ENCODE assay signal across 9 cellular contexts in the genomic region with DNA sequence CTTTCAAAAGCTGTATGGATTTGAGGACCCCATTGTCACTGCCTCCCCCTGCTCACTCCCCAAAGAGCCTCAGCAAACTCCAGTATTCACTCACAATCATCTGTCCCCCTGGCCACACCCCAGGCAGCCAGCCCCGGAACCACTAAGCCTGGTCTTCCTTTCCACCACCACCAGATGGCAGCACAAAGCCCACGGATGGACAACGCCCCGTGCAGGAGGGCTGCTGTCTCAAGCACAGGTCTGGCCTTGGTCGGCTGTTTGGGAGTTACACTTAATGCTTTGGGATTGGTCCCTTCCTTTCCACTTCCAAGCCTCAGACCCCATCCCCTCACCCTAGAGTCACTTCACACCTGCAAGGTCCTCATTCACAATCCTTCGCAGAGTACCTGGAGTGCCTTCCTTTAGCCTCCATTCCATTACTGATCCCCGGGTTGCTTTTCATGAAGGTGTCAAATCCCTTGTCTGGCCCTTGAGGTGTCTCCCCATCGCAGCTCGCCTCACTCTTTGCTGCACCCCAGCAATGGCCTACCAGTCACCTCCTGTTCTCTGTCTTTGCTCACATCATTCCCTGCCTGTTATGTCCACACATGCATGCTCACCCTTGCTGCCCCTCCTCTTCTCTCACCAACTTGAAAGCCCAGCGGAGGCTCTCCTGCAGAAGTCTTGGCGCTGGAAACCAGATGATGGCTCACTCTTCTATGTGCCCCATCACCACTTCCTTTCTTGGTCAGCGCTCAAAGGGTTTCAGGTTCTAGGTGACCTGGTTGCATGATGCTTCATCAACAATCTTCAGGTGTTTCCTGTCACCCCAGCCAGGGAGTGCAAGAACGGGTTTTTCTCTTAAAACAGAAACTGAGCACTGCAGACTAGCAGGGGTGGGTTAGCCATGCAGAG. TPM values are rescaled to one million over a fixed set of nuclear protein-coding genes. Genes with fewer than 3 reads are reported as not detected.
DNase-seq lines count a peak whose midpoint lies in the region; ATAC-seq, FAIRE-seq and TF ChIP-seq lines count a peak whose summit lies in the region.
"Had no signal": no experiment of that assay in that cellular context is flagged by ENCODE, and none has a peak within 500 bp of the region (broad histone marks: within the 10 kb centered on the region; RNA-seq: fewer than 3 reads in every experiment).

No MANE protein-coding gene starts in this region.

- H3K27ac ChIP-seq in small intestine (ENCODE audit: low read depth in 1 of 2, low read length in 1 of 2) = peak overlapping the region in 1 of 2 donors; percentile 87

- no peak overlapping the region for H3K4me3 Mint-ChIP-seq in activated naive CD8-positive, alpha-beta T cell treated with anti-CD3 and anti-CD28 coated beads, Interleukin-2, amount 50 U/mL, for 24 hours

- intact Hi-C loops in left ventricle myocardium superior (cut with micrococcal nuclease) = loop anchor here (5.0 kb wide), 2 partner anchors 136 to 151 kb away; no protein-coding TSS in a partner anchor

- no peaks in the 10 kb centered on the region for H3K36me3 ChIP-seq in small intestine (ENCODE audit: control insufficient read depth in 2 of 2, insufficient read depth in 2 of 2, low read length in 2 of 2)

- no peak overlapping the region for H3K4me3 ChIP-seq in small intestine (ENCODE audit: low read depth in 1 of 2, low read length in 2 of 2)
- H3K4me3 ChIP-seq: skin epidermis had no signal

- H3K27me3 ChIP-seq in small intestine (ENCODE audit: control insufficient read depth in 2 of 2, insufficient read depth in 2 of 2, low read length in 2 of 2) = no peaks in the 10 kb centered on the region

- in situ Hi-C loops in GM13976 (cut with MboI; ENCODE audit: low sequenced_read_pairs, unreplicated experiment) = no loop called here

- no peak overlapping the region for H3K27ac Mint-ChIP-seq in activated naive CD8-positive, alpha-beta T cell treated with anti-CD3 and anti-CD28 coated beads, Interleukin-2, amount 50 U/mL, for 24 hours

- no peaks in the 10 kb centered on the region for H3K9me3 Mint-ChIP-seq in activated naive CD8-positive, alpha-beta T cell treated with anti-CD3 and anti-CD28 coated beads, Interleukin-2, amount 50 U/mL, for 24 hours

- no peaks in the 10 kb centered on the region for H3K9me3 ChIP-seq in small intestine (ENCODE audit: control insufficient read depth, low read depth)

- DNase-seq in GM13976 (ENCODE audit: low spot score) (peak; percentile 67), NCI-H1092 (lab: John Stamatoyannopoulos, UW) (peak; percentile 71), SW 1271 (lab: John Stamatoyannopoulos, UW) (peak; percentile 34 to 35), left ventricle myocardium superior (peak; percentile 80), small intestine (peak; percentile 79), putamen (ENCODE audit: low spot score) (no peak)
- peak; percentile 87 for DNase-seq in activated naive CD8-positive, alpha-beta T cell treated with anti-CD3 and anti-CD28 coated beads, Interleukin-2, amount 50 U/mL, for 24 hours

- H3K36me3 Mint-ChIP-seq in activated naive CD8-positive, alpha-beta T cell treated with anti-CD3 and anti-CD28 coated beads, Interleukin-2, amount 50 U/mL, for 24 hours (ENCODE audit: low read depth) = no peaks in the 10 kb centered on the region

- TF ChIP-seq CTCF in GM13976 (IDR thresholded peaks at IDR 0.05; ENCODE audit: borderline replicate concordance, control extremely low read depth, extremely low read depth, insufficient read depth, missing control alignments) = peak; percentile 83

- peaks cover 0 to 4% of the 10 kb centered on the region in 2 donors for H3K4me1 ChIP-seq in small intestine (ENCODE audit: control insufficient read depth in 2 of 2, insufficient read depth in 1 of 2, low read depth in 1 of 2, low read length in 1 of 2)

- ATAC-seq in HG02610 (IDR thresholded peaks at IDR 0.05; ENCODE audit: unreplicated experiment) = peak; percentile 46
- peak; percentile 69 for ATAC-seq in activated naive CD8-positive, alpha-beta T cell treated with anti-CD3 and anti-CD28 coated beads, Interleukin-2, amount 50 U/mL, for 24 hours
- ATAC-seq in left ventricle myocardium superior = peak; percentile 42

- no peak for FAIRE-seq in small intestine (lab: Jason Lieb, UNC)

- 27 to 37% (median 30%) methylated on average over 13 of the region's 13 CpGs for WGBS in small intestine, 3 donors

- peaks cover 10% of the 10 kb centered on the region for H3K4me1 Mint-ChIP-seq in activated naive CD8-positive, alpha-beta T cell treated with anti-CD3 and anti-CD28 coated beads, Interleukin-2, amount 50 U/mL, for 24 hours

- H3K27me3 Mint-ChIP-seq in activated naive CD8-positive, alpha-beta T cell treated with anti-CD3 and anti-CD28 coated beads, Interleukin-2, amount 50 U/mL, for 24 hours = no peaks in the 10 kb centered on the region

RNA-seq across cellular contexts. Expression of gene KCNA2, which starts 24.9 kb away (rescaled TPM):
- total RNA-seq in left ventricle myocardium superior = 0.64 TPM
- polyA plus RNA-seq in small intestine = under 1 TPM in 1 of 3 donors, not detected in 2; 0.28 TPM

RNA-seq across cellular contexts. Expression of gene KCNA3, which starts 43.7 kb away (rescaled TPM):
- 0.47 TPM for total RNA-seq in left ventricle myocardium superior
- under 1 TPM in 2 of 3 donors, not detected in 1; 0.27 to 0.45 TPM for polyA plus RNA-seq in small intestine
